In the genomic region with DNA sequence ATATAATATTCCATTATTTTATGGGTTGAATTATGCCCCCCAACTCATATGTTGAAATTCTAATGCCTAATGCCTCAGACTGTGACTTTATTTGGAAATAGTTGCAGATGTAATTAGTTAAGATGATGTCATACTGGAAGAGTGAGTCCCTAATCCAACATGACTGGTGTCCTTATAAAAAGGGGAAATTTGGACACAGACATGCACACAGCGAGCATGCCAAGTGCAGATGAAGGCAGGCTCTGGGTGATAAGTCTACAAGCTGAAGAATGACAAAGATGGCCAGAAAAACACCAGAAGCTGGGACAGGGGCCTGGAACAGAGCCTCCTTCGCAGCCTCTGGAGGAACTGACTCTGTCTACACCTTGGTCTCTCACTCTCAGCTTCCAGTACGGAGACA, we compare ENCODE assay signal across 14 cellular contexts. TPM values are rescaled to one million over a fixed set of nuclear protein-coding genes. Genes with fewer than 3 reads are reported as not detected.
DNase-seq lines count a peak whose midpoint lies in the region; ATAC-seq and TF ChIP-seq lines count a peak whose summit lies in the region.
"Had no signal": no experiment of that assay in that cellular context is flagged by ENCODE, and none has a peak within 500 bp of the region (broad histone marks: within the 10 kb centered on the region; RNA-seq: fewer than 3 reads in every experiment).

No MANE protein-coding gene starts in this region.

- no peak overlapping the region for H2AFZ ChIP-seq in GM23248
- H2AFZ ChIP-seq: GM23338 had no signal

- H3K4me3 Mint-ChIP-seq in osteocyte (ENCODE audit: unreplicated experiment) = no peak overlapping the region
- H3K4me3 Mint-ChIP-seq: CD4-positive, CD25-positive, alpha-beta regulatory T cell; GM23338 had no signal

- no peak overlapping the region for H3K27ac ChIP-seq in left ventricle myocardium inferior (replicated peaks)
- peak overlapping the region; percentile 29 to 85 for H3K27ac ChIP-seq in ascending aorta
- no peak overlapping the region for H3K27ac ChIP-seq in GM23248
- H3K27ac ChIP-seq: BLaER1 treated with 17β-estradiol and CSF1 and Interleukin-3, amounts not matched to agents 10 nM and 100 nM had no signal

- TF ChIP-seq CTCF in left ventricle myocardium inferior (IDR thresholded peaks at IDR 0.05; ENCODE audit: borderline replicate concordance) (no peak), ascending aorta (IDR thresholded peaks at IDR 0.05) (no peak), osteocyte (IDR thresholded peaks at IDR 0.05) (no peak)

- peaks cover 47% of the 10 kb centered on the region for H3F3A ChIP-seq in GM23248 (ENCODE audit: insufficient read depth)

- H3K4me1 ChIP-seq in left ventricle myocardium inferior (peaks cover 7% of the 10 kb centered on the region), ascending aorta (peaks cover 8 to 26% of the 10 kb centered on the region in 2 donors), GM23248 (ENCODE audit: insufficient read depth) (peaks cover 44% of the 10 kb centered on the region)

- in situ Hi-C loops in GM23248 (cut with MboI) = no loop called here

- H3K27me3 ChIP-seq in left ventricle myocardium inferior (ENCODE audit: low read depth) (no peaks in the 10 kb centered on the region), ascending aorta (no peaks in the 10 kb centered on the region), GM23248 (replicated peaks; ENCODE audit: insufficient read depth) (no peaks in the 10 kb centered on the region)
- H3K27me3 ChIP-seq: BLaER1 treated with 17β-estradiol and CSF1 and Interleukin-3, amounts not matched to agents 10 nM and 100 nM had no signal

- WGBS in GM23248 (ENCODE audit: low coverage in 1 of 2, low lambda C conversion rate in 2 of 2, missing lambda C conversion rate in 2 of 2), 2 experiments = 48 to 50% methylated on average over 3 of the region's 3 CpGs

- no peak overlapping the region for H3K27ac Mint-ChIP-seq in osteocyte (ENCODE audit: unreplicated experiment)
- H3K27ac Mint-ChIP-seq: CD4-positive, CD25-positive, alpha-beta regulatory T cell; GM23338 had no signal

- ATAC-seq in Right ventricle myocardium inferior = peak; percentile 30
- ATAC-seq in GM19035 (IDR thresholded peaks at IDR 0.05; ENCODE audit: unreplicated experiment) = no peak
- ATAC-seq: GM23338 had no signal

- H3K9me2 ChIP-seq in GM23248 (ENCODE audit: insufficient read depth) = no peaks in the 10 kb centered on the region

- H3K9ac ChIP-seq in GM23248 = no peak overlapping the region
- H3K9ac ChIP-seq: BLaER1 treated with 17β-estradiol and CSF1 and Interleukin-3, amounts not matched to agents 10 nM and 100 nM had no signal

- H3K4me3 ChIP-seq in left ventricle myocardium inferior (no peak overlapping the region), ascending aorta (no peak overlapping the region), GM23248 (no peak overlapping the region)
- H3K4me3 ChIP-seq: BLaER1 treated with 17β-estradiol and CSF1 and Interleukin-3, amounts not matched to agents 10 nM and 100 nM; GM23338 had no signal

- H3K4me2 ChIP-seq in GM23248 (ENCODE audit: unreplicated experiment) = no peak overlapping the region
- H3K4me2 ChIP-seq: BLaER1 treated with 17β-estradiol and CSF1 and Interleukin-3, amounts not matched to agents 10 nM and 100 nM; GM23338 had no signal

- DNase-seq in Right ventricle myocardium inferior (ENCODE audit: missing footprints) = no peak
- no peak for DNase-seq in left ventricle myocardium inferior
- DNase-seq in EH (ENCODE audit: low read depth) = peak; percentile 41
- DNase-seq in ascending aorta (ENCODE audit: low spot score in 2 of 2) = peak in 1 of 2 donors; percentile 42
- DNase-seq in osteocyte (ENCODE audit: extremely low spot score, unreplicated experiment) = peak; percentile 48
- no peak for DNase-seq in GM23248
- DNase-seq in UCSD-AML1 (lab: John Stamatoyannopoulos, UW; ENCODE audit: unreplicated experiment) = no peak
- DNase-seq: 8988T; CD4-positive, CD25-positive, alpha-beta regulatory T cell; DMS53; H7 had no signal

- H3K27me3 Mint-ChIP-seq in osteocyte (ENCODE audit: unreplicated experiment) = no peaks in the 10 kb centered on the region

- H4K20me1 ChIP-seq in GM23248 (ENCODE audit: insufficient read depth) = no peaks in the 10 kb centered on the region
- H4K20me1 ChIP-seq: BLaER1 treated with 17β-estradiol and CSF1 and Interleukin-3, amounts not matched to agents 10 nM and 100 nM had no signal

- no peaks in the 10 kb centered on the region for H3K36me3 ChIP-seq in left ventricle myocardium inferior
- H3K36me3 ChIP-seq in ascending aorta = no peaks in the 10 kb centered on the region
- H3K36me3 ChIP-seq in GM23248 (ENCODE audit: low read depth) = no peaks in the 10 kb centered on the region
- H3K36me3 ChIP-seq: BLaER1 treated with 17β-estradiol and CSF1 and Interleukin-3, amounts not matched to agents 10 nM and 100 nM had no signal

- no peaks in the 10 kb centered on the region for H3K79me2 ChIP-seq in GM23248 (ENCODE audit: insufficient read depth)

- H3K4me1 Mint-ChIP-seq in osteocyte (ENCODE audit: unreplicated experiment) = peaks cover 56% of the 10 kb centered on the region
- H3K4me1 Mint-ChIP-seq: CD4-positive, CD25-positive, alpha-beta regulatory T cell had no signal

- H3K9me3 ChIP-seq in left ventricle myocardium inferior (replicated peaks) = no peaks in the 10 kb centered on the region
- no peaks in the 10 kb centered on the region for H3K9me3 ChIP-seq in ascending aorta
- H3K9me3 ChIP-seq in GM23248 (ENCODE audit: low read depth) = no peaks in the 10 kb centered on the region

- intact Hi-C loops in Right ventricle myocardium inferior (cut with DNase I) (no loop called here), left ventricle myocardium inferior (cut with micrococcal nuclease) (no loop called here), ascending aorta (cut with DNase I) (no loop called here)

- no peaks in the 10 kb centered on the region for H3K36me3 Mint-ChIP-seq in osteocyte (ENCODE audit: unreplicated experiment)
- H3K36me3 Mint-ChIP-seq: CD4-positive, CD25-positive, alpha-beta regulatory T cell had no signal

- H3K9me3 Mint-ChIP-seq in osteocyte (ENCODE audit: unreplicated experiment) = no peaks in the 10 kb centered on the region
- H3K9me3 Mint-ChIP-seq: GM23338 had no signal

RNA-seq across cellular contexts. Expression of a gene that starts 10.0 kb away (rescaled TPM):
- total RNA-seq in Right ventricle myocardium inferior = 12.9 TPM
- 10.0 TPM for total RNA-seq in left ventricle myocardium inferior
- total RNA-seq in ascending aorta = 56.9 TPM
- total RNA-seq in osteocyte = 91.0 and 94.7 TPM in 2 replicates
- total RNA-seq in GM23248 (2014; rRNA removed; shearing (Covaris generic)) = 49.6 and 54.1 TPM in 2 replicates
- polyA plus RNA-seq in GM23248 (2016; fragmentation: Nextera tagmentation; extraction: Ambion mirVana) = 8.8 and 10.9 TPM in 2 replicates
- polyA plus RNA-seq: CD4-positive, CD25-positive, alpha-beta regulatory T cell had no signal

Comparison
In these comparisons a context has a peak if more than half of its experiments do, and no peak if none do; other contexts are left out.
1. DNase-seq: peak in EH (single experiment) and osteocyte (single experiment); none in Right ventricle myocardium inferior (single experiment), left ventricle myocardium inferior (single experiment), GM23248 (single experiment) and UCSD-AML1 (single experiment).
2. H3K27ac ChIP-seq: peak in ascending aorta (2 of 2); none in left ventricle myocardium inferior (single experiment) and GM23248 (single experiment).